Comparison of ENCODE assay signal across 12 cellular contexts in genomic region chr4:1629704-1630093, GRCh38. TPM values are rescaled to one million over a fixed set of nuclear protein-coding genes. Genes with fewer than 3 reads are reported as not detected.
DNase-seq lines count a peak whose midpoint lies in the region; ATAC-seq, FAIRE-seq and TF ChIP-seq lines count a peak whose summit lies in the region.
"Had no signal": no experiment of that assay in that cellular context is flagged by ENCODE, and none has a peak within 500 bp of the region (broad histone marks: within the 10 kb centered on the region; RNA-seq: fewer than 3 reads in every experiment).

No MANE protein-coding gene starts in this region.

- no peaks in the 10 kb centered on the region for H4K20me1 ChIP-seq in GM23248 (ENCODE audit: insufficient read depth)
- 0 out of 2 replicates have a peak, but pooled peaks cover 4% of the 10 kb centered on the region for H4K20me1 ChIP-seq in K562 (replicated peaks; ENCODE audit: control insufficient read depth, insufficient read depth, low read length)
- H4K20me1 ChIP-seq in osteoblast (ENCODE audit: insufficient read depth, low read length), result no peaks in the 10 kb centered on the region

- H2AFZ ChIP-seq in GM23248 (no peak overlapping the region), K562 (ENCODE audit: low read depth, low read length) (no peak overlapping the region), osteoblast (ENCODE audit: low read length) (peak overlapping the region; percentile 68)

- 70 to 72% methylated on average over 11 of the region's 11 CpGs for WGBS in GM23248 (ENCODE audit: low coverage in 1 of 2, low lambda C conversion rate in 2 of 2, missing lambda C conversion rate in 2 of 2), 2 experiments
- WGBS in K562 (ENCODE audit: insufficient coverage, low coverage, missing lambda C conversion rate), result 43% methylated on average over 8 of the region's 11 CpGs

- in situ Hi-C loops in GM23248 (cut with MboI) (loop anchor here (10.0 kb wide), 1 partner anchor 275 kb away; no protein-coding TSS in a partner anchor), Panc1 (cut with HindIII; ENCODE audit: low pct_unique_long_range_greater_than_20kb, low sequenced_read_pairs) (no loop called here), K562 (cut with MboI) (loop anchor here (5.0 to 10.0 kb wide), 2 partner anchors 277 to 495 kb away; no protein-coding TSS in a partner anchor)

- TF ChIP-seq POLR2A in K562 (conservative IDR thresholded peaks at IDR 0.05), result no peak

- CTCF ChIA-PET in Panc1 (lab: Charles Lee), result interaction anchor here (0.6 to 1.6 kb wide), 2 partner anchors 159 to 274 kb away, joined by 4 to 5 read pairs; no protein-coding TSS in a partner anchor
- CTCF ChIA-PET in K562 (lab: Yijun Ruan, JAX; ENCODE audit: low intra/inter-chr PET ratio), result interaction anchor here (0.7 to 1.7 kb wide), 2 partner anchors 273 to 465 kb away, joined by 3 to 7 read pairs; no protein-coding TSS in a partner anchor
- CTCF ChIA-PET in RWPE1 (lab: Yijun Ruan, JAX), result interaction anchor here (0.6 to 1.0 kb wide), 7 partner anchors 8 to 499 kb away, joined by 3 to 4 read pairs (median 3); no protein-coding TSS in a partner anchor

- TF ChIP-seq RAD21 in K562 (CRISPR knock-in tag; conservative IDR thresholded peaks at IDR 0.05 in 1 of 2, IDR thresholded peaks at IDR 0.05 in 1 of 2), result no peak

- no peaks in the 10 kb centered on the region for H3F3A ChIP-seq in GM23248 (ENCODE audit: insufficient read depth)

- no peak for FAIRE-seq in K562 (lab: Jason Lieb, UNC)
- FAIRE-seq: GM12892 had no signal

- H3K27me3 ChIP-seq in GM23248 (replicated peaks; ENCODE audit: insufficient read depth), result no peaks in the 10 kb centered on the region
- H3K27me3 ChIP-seq in Panc1 (ENCODE audit: control insufficient read depth, insufficient read depth, low read length), result no peaks in the 10 kb centered on the region
- H3K27me3 ChIP-seq in K562 (ENCODE audit: control insufficient read depth in 2 of 2, insufficient read depth in 2 of 2, low read length in 2 of 2), result peaks cover 0 to 5% of the 10 kb centered on the region in 2 experiments; a peak in 1 of 5 replicates
- peaks cover 9% of the 10 kb centered on the region for H3K27me3 ChIP-seq in osteoblast (ENCODE audit: insufficient read depth, low read length)

- ATAC-seq in Panc1, result peak; percentile 70
- ATAC-seq in K562, result peak; percentile 31
- no peak for ATAC-seq in HG03045 (IDR thresholded peaks at IDR 0.05; ENCODE audit: unreplicated experiment)
- no peak for ATAC-seq in GM18519 (IDR thresholded peaks at IDR 0.05; ENCODE audit: low FRiP score, unreplicated experiment)

- no peaks in the 10 kb centered on the region for H3K79me2 ChIP-seq in GM23248 (ENCODE audit: insufficient read depth)
- H3K79me2 ChIP-seq in K562 (ENCODE audit: control insufficient read depth, insufficient read depth, low read length), result no peaks in the 10 kb centered on the region
- H3K79me2 ChIP-seq in osteoblast (ENCODE audit: insufficient read depth, low read length), result no peaks in the 10 kb centered on the region

- BruUV-seq in Panc1 (replicated peaks; lab: Mats Ljungman, UMichigan) (no TSS peak), K562 (replicated peaks; lab: Mats Ljungman, UMichigan) (no TSS peak)

- H3K4me3 ChIP-seq in GM23248 (no peak overlapping the region), Panc1 (ENCODE audit: low read depth in 2 of 2, low read length in 2 of 2) (no peak overlapping the region), K562 (no peak overlapping the region), osteoblast (ENCODE audit: insufficient read depth, low read length) (no peak overlapping the region)
- H3K4me3 ChIP-seq: SK-N-MC had no signal

- H3K9me1 ChIP-seq in K562 (ENCODE audit: control insufficient read depth, insufficient read depth, low read length), result no peaks in the 10 kb centered on the region

- POLR2A ChIA-PET in Panc1 (lab: Charles Lee), result no interaction called here
- POLR2A ChIA-PET in K562 (lab: Yijun Ruan, JAX), result interaction anchor here (0.6 to 0.9 kb wide), 2 partner anchors 24 to 47 kb away, joined by 3 read pairs; no protein-coding TSS in a partner anchor
- POLR2A ChIA-PET in RWPE1 (lab: Yijun Ruan, JAX; ENCODE audit: low non-redundant PET), result no interaction called here

- H3K9ac ChIP-seq in GM23248 (peak overlapping the region; percentile 25; the same call in 1 of the 2 replicates), K562 (ENCODE audit: insufficient read depth in 1 of 2, low read depth in 2 of 2, low read length in 2 of 2) (peak overlapping the region in 1 of 2 experiments; percentile 67; a peak in 2 of 4 replicates)

- H3K27ac ChIP-seq in GM23248 (no peak overlapping the region), Panc1 (ENCODE audit: low read length) (no peak overlapping the region), K562 (ENCODE audit: extremely low read depth, low read depth, low read length) (no peak overlapping the region), osteoblast (ENCODE audit: low read depth, low read length) (no peak overlapping the region), RWPE1 (no peak overlapping the region)
- H3K27ac ChIP-seq: SK-N-MC had no signal

- no peaks in the 10 kb centered on the region for H3K36me3 ChIP-seq in GM23248 (ENCODE audit: low read depth)
- no peaks in the 10 kb centered on the region for H3K36me3 ChIP-seq in Panc1 (ENCODE audit: control insufficient read depth, insufficient read depth, low read length)
- no peaks in the 10 kb centered on the region for H3K36me3 ChIP-seq in K562 (ENCODE audit: control insufficient read depth, insufficient read depth, low read length)
- no peaks in the 10 kb centered on the region for H3K36me3 ChIP-seq in osteoblast (ENCODE audit: insufficient read depth, low read length)

- TF ChIP-seq CTCF in Panc1 (IDR thresholded peaks at IDR 0.05), result no peak
- TF ChIP-seq CTCF in K562 (IDR thresholded peaks at IDR 0.05 in 2 of 3, conservative IDR thresholded peaks at IDR 0.05 in 1 of 3; ENCODE audit: insufficient read depth in 2 of 3, low read depth in 1 of 3, low read length in 3 of 3), result no peak
- TF ChIP-seq CTCF in osteoblast (IDR thresholded peaks at IDR 0.05; ENCODE audit: extremely low read depth, low read depth, low read length), result no peak
- no peak for TF ChIP-seq CTCF in RWPE1 (conservative IDR thresholded peaks at IDR 0.05; ENCODE audit: low read depth)

- no peak for TF ChIP-seq EP300 in K562 (IDR thresholded peaks at IDR 0.05; ENCODE audit: low read length)

- intact Hi-C loops in Panc1 (cut with micrococcal nuclease; ENCODE audit: unreplicated experiment) (loop anchor here (5.0 kb wide), 1 partner anchor 272 kb away; no protein-coding TSS in a partner anchor), K562 (cut with micrococcal nuclease) (loop anchor here (2.0 kb wide), 1 partner anchor 273 kb away; no protein-coding TSS in a partner anchor)

- H3K4me2 ChIP-seq in GM23248 (ENCODE audit: unreplicated experiment) (no peak overlapping the region), K562 (ENCODE audit: insufficient read depth, low read length) (no peak overlapping the region), osteoblast (ENCODE audit: insufficient read depth, low read length) (no peak overlapping the region)

- H3K4me1 ChIP-seq in GM23248 (ENCODE audit: insufficient read depth) (no peaks in the 10 kb centered on the region), Panc1 (ENCODE audit: control insufficient read depth, insufficient read depth, low read length) (no peaks in the 10 kb centered on the region), K562 (replicated peaks in 1 of 2; ENCODE audit: control insufficient read depth in 2 of 2, insufficient read depth in 2 of 2, low read length in 2 of 2) (peaks cover 13 to 37% of the 10 kb centered on the region in 2 experiments; a peak in 4 of 5 replicates), osteoblast (ENCODE audit: insufficient read depth, low read length) (no peaks in the 10 kb centered on the region)

- no peaks in the 10 kb centered on the region for H3K9me3 ChIP-seq in GM23248 (ENCODE audit: low read depth)
- no peaks in the 10 kb centered on the region for H3K9me3 ChIP-seq in Panc1 (ENCODE audit: control insufficient read depth, insufficient read depth, low read depth, low read length)
- H3K9me3 ChIP-seq in K562 (replicated peaks; ENCODE audit: control insufficient read depth, insufficient read depth, low read depth, low read length), result no peaks in the 10 kb centered on the region; the same call in 1 of the 2 replicates
- no peaks in the 10 kb centered on the region for H3K9me3 ChIP-seq in osteoblast (ENCODE audit: low read depth, low read length)

- DNase-seq in GM23248 (no peak), Panc1 (ENCODE audit: low read depth, low spot score) (no peak), K562 (ENCODE audit: extremely low read depth in 1 of 4, low spot score in 3 of 4) (no peak), osteoblast (ENCODE audit: insufficient read length, low spot score, missing footprints) (no peak), RWPE1 (ENCODE audit: low spot score) (no peak)
- DNase-seq: NCI-H1436 treated with DMSO at 0.1 percent for 48 hours, NCI-H524 treated with DMSO at 0.1 percent for 48 hours, SHP77 had no signal

- H3K9me2 ChIP-seq in GM23248 (ENCODE audit: insufficient read depth), result no peaks in the 10 kb centered on the region

TF ChIP-seq in K562, 482 proteins besides CTCF, POLR2A, EP300 and RAD21 (continues in another document):
- TF ChIP-seq ZBTB1 (CRISPR knock-in tag; IDR thresholded peaks at IDR 0.05; ENCODE audit: borderline replicate concordance, low read depth), result 0 out of 2 replicates have a peak, but pooled peaks have one; percentile 22

RNA-seq across cellular contexts. Expression of gene FAM53A, which starts 54.4 kb away (rescaled TPM):
- total RNA-seq in GM23248 (2014; rRNA removed; shearing (Covaris generic)), result 3.8 and 15.3 TPM in 2 replicates
- polyA plus RNA-seq in GM23248 (2016; fragmentation: Nextera tagmentation; extraction: Ambion mirVana) (1.4 and 2.8 TPM in 2 replicates), K562 (2011; rRNA removed) (0.53 and 1.3 TPM in 2 replicates), K562 (2014; fragmentation: Illumina TruSeq; extraction: Trizol) (0.62 and 1.4 TPM in 2 replicates), K562 (2014; fragmentation: Nextera tagmentation; extraction: Ambion mirVana) (not detected), K562 (2014; rRNA removed) (1.4 and 2.7 TPM in 2 replicates)
- total RNA-seq in Panc1 (2021; ENCODE audit: unreplicated experiment) (7.0 TPM), K562 (2014; rRNA removed) (1.8 and 2.6 TPM in 2 replicates), K562 (2014; rRNA removed; fragmentation: Illumina TruSeq; extraction: Trizol) (0.76 TPM in 1 of 2 replicates, not detected in the other), K562 (2015; rRNA removed; fragmentation: Illumina TruSeq; extraction: Trizol) (1.1 TPM in 2 replicates), K562 (2021) (1.6 and 2.0 TPM in 2 replicates), osteoblast (3.8 and 4.3 TPM in 2 replicates)
- polyA plus RNA-seq in Panc1 (2012; ENCODE audit: insufficient read length), result 4.6 TPM
- 3.4 and 8.9 TPM in 2 replicates for total RNA-seq in K562 (2011; cell fraction: chromatin; rRNA removed; ENCODE audit: low replicate concordance)
- total RNA-seq in K562 (2011; cell fraction: nucleolus; rRNA removed), result 2.8 and 3.7 TPM in 2 replicates
- total RNA-seq in K562 (2011; cell fraction: nucleoplasm; rRNA removed), result 2.1 and 2.4 TPM in 2 replicates
- polyA plus RNA-seq in K562 (2011; cell fraction: cytosol; rRNA removed), result 1.7 and 2.5 TPM in 2 replicates
- polyA plus RNA-seq in K562 (2011; cell fraction: nucleus; rRNA removed), result 1.9 and 2.9 TPM in 2 replicates
- polyA plus RNA-seq in K562 (2012), result 1.4 and 2.1 TPM in 2 replicates
- 0.45 and 1.1 TPM in 2 replicates for polyA minus RNA-seq in K562 (2011; rRNA and poly(A)+ RNA removed)
- polyA minus RNA-seq in K562 (2011; cell fraction: cytosol; rRNA and poly(A)+ RNA removed), result 2.6 and 3.8 TPM in 2 replicates
- polyA minus RNA-seq in K562 (2011; cell fraction: nucleus; rRNA and poly(A)+ RNA removed), result 1.00 and 1.8 TPM in 2 replicates

Comparison
In these comparisons a context has a peak if more than half of its experiments do, and no peak if none do; other contexts are left out.
1. ATAC-seq: peak in Panc1 (single experiment) and K562 (single experiment); none in HG03045 (single experiment) and GM18519 (single experiment).